In genomic region chr6:134447423-134447822, GRCh38 we compare ENCODE assay signal across 15 cellular contexts.
DNase-seq lines count a peak whose midpoint lies in the region; ATAC-seq, FAIRE-seq and TF ChIP-seq lines count a peak whose summit lies in the region.
"Had no signal": no experiment of that assay in that cellular context is flagged by ENCODE, and none has a peak within 500 bp of the region (broad histone marks: within the 10 kb centered on the region; RNA-seq: fewer than 3 reads in every experiment).

No MANE protein-coding gene starts in this region.

- intact Hi-C loops in esophagus squamous epithelium (cut with DNase I), result loop anchor here (5.0 kb wide), 1 partner anchor 275 kb away; no protein-coding TSS in a partner anchor
- intact Hi-C loops in pancreas (cut with DNase I), result no loop called here

- ATAC-seq in pancreas, result peak; percentile 79 to 89 (median 86)
- ATAC-seq: activated CD8-positive, alpha-beta memory T cell treated with anti-CD3 and anti-CD28 coated beads, Interleukin-2, amount 10 ng/mL, durations not matched to agents 7 days and 5 days; T-cell had no signal

- no peak for TF ChIP-seq POLR2A in esophagus squamous epithelium (IDR thresholded peaks at IDR 0.05)

- H3K4me1 ChIP-seq in BLaER1 treated with 17β-estradiol and CSF1 and Interleukin-3, amounts not matched to agents 10 nM and 100 nM, result peaks cover 19 to 89% (median 29%) of the 10 kb centered on the region in 10 experiments
- H3K4me1 ChIP-seq in SJSA1 (replicated peaks) (peaks cover 15% of the 10 kb centered on the region), esophagus squamous epithelium (peaks cover 16 to 74% (median 17%) of the 10 kb centered on the region in 3 donors), pancreas (peaks cover 6 to 41% (median 28%) of the 10 kb centered on the region in 3 donors)

- TF ChIP-seq CTCF in esophagus squamous epithelium (IDR thresholded peaks at IDR 0.05) (no peak), pancreas (IDR thresholded peaks at IDR 0.05) (no peak)

- H3K36me3 ChIP-seq in BLaER1 treated with 17β-estradiol and CSF1 and Interleukin-3, amounts not matched to agents 10 nM and 100 nM, result no peaks in the 10 kb centered on the region
- H3K36me3 ChIP-seq in SJSA1, result no peaks in the 10 kb centered on the region
- H3K36me3 ChIP-seq in esophagus squamous epithelium, result no peaks in the 10 kb centered on the region
- no peaks in the 10 kb centered on the region for H3K36me3 ChIP-seq in pancreas
- H3K36me3 ChIP-seq: cardiac muscle cell had no signal

- H3K9me3 ChIP-seq in BLaER1 treated with 17β-estradiol and CSF1 and Interleukin-3, amounts not matched to agents 10 nM and 100 nM (replicated peaks in 1 of 11), result peaks cover 0 to 5% (median 0%) of the 10 kb centered on the region in 11 experiments; a peak in 4 of 22 replicates
- H3K9me3 ChIP-seq in SJSA1 (replicated peaks), result no peaks in the 10 kb centered on the region
- no peaks in the 10 kb centered on the region for H3K9me3 ChIP-seq in esophagus squamous epithelium
- H3K9me3 ChIP-seq in pancreas, result no peaks in the 10 kb centered on the region

- no peak for DNase-seq in SJSA1 (ENCODE audit: low read depth in 1 of 2, low spot score in 2 of 2)
- no peak for DNase-seq in esophagus squamous epithelium (lab: John Stamatoyannopoulos, UW)
- DNase-seq in pancreas, result peak in 3 of 6 donors; percentile 48 to 88 (median 69)
- DNase-seq in GM19238 (ENCODE audit: insufficient read length, low spot score), result no peak
- no peak for DNase-seq in hippocampal formation (lab: John Stamatoyannopoulos, UW)
- DNase-seq in NCI-H524 treated with DMSO at 0.1 percent for 48 hours (lab: John Stamatoyannopoulos, UW), result no peak
- DNase-seq in NCI-H510A (lab: John Stamatoyannopoulos, UW), result no peak
- DNase-seq: activated CD4-positive, CD25-positive, alpha-beta regulatory T cell; activated CD8-positive, alpha-beta memory T cell treated with anti-CD3 and anti-CD28 coated beads, Interleukin-2, amount 10 ng/mL, durations not matched to agents 7 days and 5 days; activated naive CD4-positive, alpha-beta T cell treated with anti-CD3 and anti-CD28 coated beads for 36 hours; NCI-H1436 treated with DMSO at 0.1 percent for 48 hours; OCI-M1; T-cell had no signal

- H3K4me3 ChIP-seq in BLaER1 treated with 17β-estradiol and CSF1 and Interleukin-3, amounts not matched to agents 10 nM and 100 nM, result no peak overlapping the region
- H3K4me3 ChIP-seq in SJSA1, result no peak overlapping the region
- H3K4me3 ChIP-seq in esophagus squamous epithelium, result no peak overlapping the region
- H3K4me3 ChIP-seq in pancreas, result no peak overlapping the region
- H3K4me3 ChIP-seq: cardiac muscle cell had no signal

- H3K4me2 ChIP-seq in BLaER1 treated with 17β-estradiol and CSF1 and Interleukin-3, amounts not matched to agents 10 nM and 100 nM, result peak overlapping the region; percentile 8 to 89 (median 49); a peak in 18 of 22 replicates

- H4K20me1 ChIP-seq in BLaER1 treated with 17β-estradiol and CSF1 and Interleukin-3, amounts not matched to agents 10 nM and 100 nM, result no peaks in the 10 kb centered on the region

- WGBS in esophagus squamous epithelium, 2 donors, result 28 to 31% methylated on average over 3 of the region's 3 CpGs
- 19 to 23% methylated on average over 3 of the region's 3 CpGs for WGBS in pancreas, 2 donors

- H3K27ac ChIP-seq in BLaER1 treated with 17β-estradiol and CSF1 and Interleukin-3, amounts not matched to agents 10 nM and 100 nM, result peak overlapping the region in 6 of 11 experiments; percentile 4 to 89 (median 63); a peak in 9 of 22 replicates
- peak overlapping the region; percentile 7; the same call in 1 of the 2 replicates for H3K27ac ChIP-seq in SJSA1
- peak overlapping the region; percentile 18 to 72 (median 56) for H3K27ac ChIP-seq in esophagus squamous epithelium
- H3K27ac ChIP-seq in pancreas, result peak overlapping the region in 2 of 4 donors; percentile 69 to 72
- H3K27ac ChIP-seq: cardiac muscle cell had no signal

- no peaks in the 10 kb centered on the region for H3K27me3 ChIP-seq in BLaER1 treated with 17β-estradiol and CSF1 and Interleukin-3, amounts not matched to agents 10 nM and 100 nM
- H3K27me3 ChIP-seq in SJSA1 (replicated peaks), result no peaks in the 10 kb centered on the region
- no peaks in the 10 kb centered on the region for H3K27me3 ChIP-seq in esophagus squamous epithelium
- H3K27me3 ChIP-seq in pancreas, result no peaks in the 10 kb centered on the region
- H3K27me3 ChIP-seq: cardiac muscle cell had no signal

- no peak for FAIRE-seq in pancreas (lab: Jason Lieb, UNC)

- peak overlapping the region in 3 of 11 experiments; percentile 24 to 75 (median 70); a peak in 4 of 22 replicates for H3K9ac ChIP-seq in BLaER1 treated with 17β-estradiol and CSF1 and Interleukin-3, amounts not matched to agents 10 nM and 100 nM
